ENCODE assay signal across 9 cellular contexts in genomic region chr19:12202250-12202649, GRCh38. TPM values are rescaled to one million over a fixed set of nuclear protein-coding genes. Genes with fewer than 3 reads are reported as not detected.
DNase-seq lines count a peak whose midpoint lies in the region; ATAC-seq, FAIRE-seq and TF ChIP-seq lines count a peak whose summit lies in the region.
"Had no signal": no experiment of that assay in that cellular context is flagged by ENCODE, and none has a peak within 500 bp of the region (broad histone marks: within the 10 kb centered on the region; RNA-seq: fewer than 3 reads in every experiment).

No MANE protein-coding gene starts in this region.

- no peak overlapping the region for H3K14ac ChIP-seq in H1 (ENCODE audit: insufficient read length)

- peaks cover 27 to 30% of the 10 kb centered on the region in 2 experiments for H3K9me3 ChIP-seq in H1 (ENCODE audit: insufficient read depth in 2 of 2, low read depth in 1 of 2, low read length in 1 of 2)

- TF ChIP-seq RAD21 in H1 (IDR thresholded peaks at IDR 0.05 in 1 of 2, conservative IDR thresholded peaks at IDR 0.05 in 1 of 2; ENCODE audit: low read depth in 2 of 2, low read length in 2 of 2): peak; percentile 77 to 83

- H3K4me3 ChIP-seq in GM23338 (no peak overlapping the region), H1 (ENCODE audit: extremely low read depth in 1 of 4, insufficient read depth in 2 of 4, low read depth in 3 of 4, low read length in 4 of 4) (no peak overlapping the region)

- H3K4me1 Mint-ChIP-seq in GM23338: no peaks in the 10 kb centered on the region
- H3K4me1 Mint-ChIP-seq: brain had no signal

- peaks cover 95% of the 10 kb centered on the region for H3K9me3 Mint-ChIP-seq in GM23338

- POLR2A ChIA-PET in H1 (lab: Charles Lee; ENCODE audit: partially characterized antibody): no interaction called here

- no peak overlapping the region for H4K8ac ChIP-seq in H1 (ENCODE audit: extremely low read depth, insufficient read depth, low read length)

- H3K79me2 ChIP-seq in GM23338 (replicated peaks; ENCODE audit: insufficient read depth) (peaks cover 32% of the 10 kb centered on the region), H1 (ENCODE audit: control insufficient read depth in 1 of 2, insufficient read depth in 2 of 2, low read length in 2 of 2) (no peaks in the 10 kb centered on the region)

- 55% methylated on average over 4 of the region's 4 CpGs; no CpG with 5 or more reads in 1 of the 2 experiments for WGBS in H1 (ENCODE audit: extremely low coverage in 1 of 2, insufficient coverage in 1 of 2, insufficient read length in 1 of 2, insufficient replicate concordance in 2 of 2, low coverage in 1 of 2, low lambda C conversion rate in 2 of 2, missing lambda C conversion rate in 1 of 2), 2 experiments

- H2BK12ac ChIP-seq in H1 (ENCODE audit: low read depth, low read length): no peak overlapping the region

- FAIRE-seq in H1 (lab: Jason Lieb, UNC): peak; percentile 80

- TF ChIP-seq CTCF in GM23338 (conservative IDR thresholded peaks at IDR 0.05; ENCODE audit: low read depth in 2 of 2): peak; percentile 66 to 90
- peak; percentile 63 to 72 (median 72) for TF ChIP-seq CTCF in H1 (IDR thresholded peaks at IDR 0.05; ENCODE audit: control extremely low read depth in 1 of 3, insufficient read depth in 1 of 3, low read depth in 1 of 3, low read length in 3 of 3)

- H2AFZ ChIP-seq in GM23338: no peak overlapping the region
- H2AFZ ChIP-seq in H1 (ENCODE audit: low read length): no peak overlapping the region

- H3K4me1 ChIP-seq in GM23338 (ENCODE audit: insufficient read depth): no peaks in the 10 kb centered on the region
- no peaks in the 10 kb centered on the region for H3K4me1 ChIP-seq in H1 (replicated peaks in 1 of 4; ENCODE audit: control insufficient read depth in 3 of 4, insufficient read depth in 4 of 4, low read length in 3 of 4)

- H3K27ac ChIP-seq in GM23338 (ENCODE audit: low read depth) (no peak overlapping the region), H1 (ENCODE audit: low read depth, low read length) (no peak overlapping the region)

- no peaks in the 10 kb centered on the region for H3K27me3 ChIP-seq in GM23338 (ENCODE audit: insufficient read depth)
- no peaks in the 10 kb centered on the region for H3K27me3 ChIP-seq in H1 (replicated peaks in 1 of 4; ENCODE audit: control insufficient read depth in 3 of 4, extremely low read depth in 1 of 4, insufficient read depth in 3 of 4, low read length in 3 of 4)

- H3K9ac ChIP-seq in H1 (replicated peaks in 1 of 4; ENCODE audit: extremely low read depth in 1 of 4, low read depth in 3 of 4, low read length in 3 of 4): no peak overlapping the region

- H4K91ac ChIP-seq in H1 (replicated peaks; ENCODE audit: insufficient read length, low read length): no peak overlapping the region

- peak; percentile 81 for DNase-seq in GM23338 (ENCODE audit: low spot score)
- DNase-seq in activated CD4-positive, CD25-positive, alpha-beta regulatory T cell treated with anti-CD3 and anti-CD28 coated beads, Interleukin-2, amount 50 U/mL, for 16 hours (ENCODE audit: low read depth, low spot score): peak; percentile 5
- peak; percentile 27 to 51 for DNase-seq in H1 (ENCODE audit: low read depth in 1 of 2, low spot score in 2 of 2)
- peak; percentile 61 for DNase-seq in stimulated activated CD4-positive, alpha-beta T cell treated with anti-CD3 and anti-CD28 coated beads, Interleukin-4, amount 100 ng/mL, for 24 hours
- no peak for DNase-seq in NCI-H2196 treated with DMSO at 0.1 percent for 48 hours (lab: John Stamatoyannopoulos, UW; ENCODE audit: unreplicated experiment)
- no peak for DNase-seq in glomerular visceral epithelial cell (ENCODE audit: extremely low spot score)

- peaks cover 4% of the 10 kb centered on the region for H3K27me3 Mint-ChIP-seq in GM23338 (ENCODE audit: insufficient read depth, low read depth, poor library complexity)
- H3K27me3 Mint-ChIP-seq: brain had no signal

- no peak overlapping the region for H3K18ac ChIP-seq in H1 (ENCODE audit: extremely low read depth, low read length)

- no peak overlapping the region for H3K56ac ChIP-seq in H1 (replicated peaks; ENCODE audit: insufficient read length, low read depth, low read length)

- CTCF ChIA-PET in H1 (lab: Charles Lee; ENCODE audit: partially characterized antibody): interaction anchor here (0.6 to 1.1 kb wide), 5 partner anchors 9 to 241 kb away, joined by 3 read pairs; partner anchors contain the start of gene ZNF563

- no peak for TF ChIP-seq EP300 in H1 (IDR thresholded peaks at IDR 0.05; ENCODE audit: borderline replicate concordance in 1 of 2, low read depth in 2 of 2, low read length in 2 of 2)

- H3K36me3 Mint-ChIP-seq in GM23338 (ENCODE audit: low read depth): peaks cover 59% of the 10 kb centered on the region

- H2BK15ac ChIP-seq in H1 (ENCODE audit: low read length): no peak overlapping the region

- no peak overlapping the region for H3K27ac Mint-ChIP-seq in GM23338
- H3K27ac Mint-ChIP-seq: brain had no signal

- no peaks in the 10 kb centered on the region for H3F3A ChIP-seq in GM23338 (replicated peaks; ENCODE audit: low read depth)

- H3K4me3 Mint-ChIP-seq in GM23338: no peak overlapping the region
- H3K4me3 Mint-ChIP-seq: brain had no signal

- no peak for TF ChIP-seq POLR2A in H1 (IDR thresholded peaks at IDR 0.05; ENCODE audit: control extremely low read depth in 1 of 2, low read depth in 2 of 2, low read length in 2 of 2)

- H2AK5ac ChIP-seq in H1 (ENCODE audit: low read depth, low read length): no peak overlapping the region

- H3K4ac ChIP-seq in H1 (replicated peaks; ENCODE audit: insufficient read length, low read depth, low read length): no peak overlapping the region

- no peak overlapping the region for H2BK20ac ChIP-seq in H1 (ENCODE audit: low read length)

- H4K5ac ChIP-seq in H1 (ENCODE audit: insufficient read length, low read depth, low read length): no peak overlapping the region

- H3K4me2 ChIP-seq in GM23338: no peak overlapping the region
- H3K4me2 ChIP-seq in H1 (ENCODE audit: insufficient read depth in 1 of 2, low read depth in 2 of 2, low read length in 2 of 2): no peak overlapping the region

- no peaks in the 10 kb centered on the region for H3K23me2 ChIP-seq in H1 (ENCODE audit: low read depth, low read length)

- H3K79me1 ChIP-seq in H1 (ENCODE audit: low read depth, low read length): no peaks in the 10 kb centered on the region

- no peak overlapping the region for H3K23ac ChIP-seq in H1 (ENCODE audit: insufficient read length)

- H4K20me1 ChIP-seq in GM23338 (replicated peaks; ENCODE audit: insufficient read depth) (peaks cover 7% of the 10 kb centered on the region; the same call in 1 of the 2 replicates), H1 (replicated peaks in 1 of 2; ENCODE audit: control insufficient read depth in 1 of 2, insufficient read depth in 2 of 2, low read length in 2 of 2) (no peaks in the 10 kb centered on the region)

- no peak overlapping the region; the same call in 1 of the 2 replicates for H2BK5ac ChIP-seq in H1 (ENCODE audit: low read depth, low read length)

- H3K9me2 ChIP-seq in GM23338 (ENCODE audit: insufficient read depth): no peaks in the 10 kb centered on the region

- no peak overlapping the region for H2BK120ac ChIP-seq in H1 (replicated peaks; ENCODE audit: low read depth, low read length)

- H3K36me3 ChIP-seq in GM23338 (ENCODE audit: insufficient read depth) (peaks cover 15% of the 10 kb centered on the region; the same call in 1 of the 2 replicates), H1 (ENCODE audit: control insufficient read depth in 2 of 4, insufficient read depth in 4 of 4, low read length in 3 of 4) (no peaks in the 10 kb centered on the region)

- ATAC-seq in GM23338 (peak; percentile 67), GM18517 (IDR thresholded peaks at IDR 0.05; ENCODE audit: unreplicated experiment) (no peak), GM21737 (IDR thresholded peaks at IDR 0.05; ENCODE audit: unreplicated experiment) (no peak)

TF ChIP-seq in GM23338, 12 proteins besides CTCF, POLR2A, EP300 and RAD21 (continues in another document):
- TF ChIP-seq NANOG (IDR thresholded peaks at IDR 0.05; ENCODE audit: borderline replicate concordance): no peak

TF ChIP-seq in H1, 55 proteins besides CTCF, POLR2A, EP300 and RAD21 (continues in another document):
- TF ChIP-seq BRCA1 (IDR thresholded peaks at IDR 0.05; ENCODE audit: low read depth, low read length) (no peak), RXRA (IDR thresholded peaks at IDR 0.05; ENCODE audit: insufficient read depth, low read depth, low read length) (no peak), SUZ12 (IDR thresholded peaks at IDR 0.05; ENCODE audit: low read length) (no peak), TBP (IDR thresholded peaks at IDR 0.05; ENCODE audit: low read depth, low read length) (no peak), FOSL1 (IDR thresholded peaks at IDR 0.05; ENCODE audit: insufficient read depth, low read depth, low read length) (no peak), RFX5 (IDR thresholded peaks at IDR 0.05; ENCODE audit: borderline replicate concordance, low read depth, low read length) (no peak), TEAD4 (IDR thresholded peaks at IDR 0.05; ENCODE audit: low read depth, low read length) (no peak), EZH2 (IDR thresholded peaks at IDR 0.05; ENCODE audit: low read depth, low read length, severe bottlenecking) (no peak)

RNA-seq across cellular contexts. Expression of gene ZNF136, which starts 39.4 kb away (rescaled TPM):
- 6.7 and 7.1 TPM in 2 replicates for total RNA-seq in GM23338 (2014; rRNA removed; shearing (Covaris generic))
- polyA plus RNA-seq in GM23338 (2016; fragmentation: Nextera tagmentation; extraction: Ambion mirVana) (3.9 and 5.6 TPM in 2 replicates), H1 (2011; rRNA removed) (0.85 and 1.6 TPM in 2 replicates)
- total RNA-seq in H1 (2021; fragmentation: NEBNext Ultra II Directional; extraction: Animal tissue kit (Norgen Biotek cat#: 25700)): 6.9 and 9.9 TPM in 2 replicates
- polyA plus RNA-seq in H1 (2011; cell fraction: cytosol; rRNA removed): 2.7 TPM
- polyA plus RNA-seq in H1 (2011; cell fraction: nucleus; rRNA removed): 1.1 TPM
- polyA plus RNA-seq in H1 (2012, experiment 1 of 2): 2.0 to 5.3 TPM (median 3.1 TPM) in 4 replicates
- polyA plus RNA-seq in H1 (2012, experiment 2 of 2): 0.29 TPM
- 3.6 TPM for polyA plus RNA-seq in H1 (2013, experiment 1 of 2)
- 4.1 TPM for polyA plus RNA-seq in H1 (2013, experiment 2 of 2)
- 3.3 and 6.2 TPM in 2 replicates for polyA minus RNA-seq in H1 (2011; rRNA and poly(A)+ RNA removed)
- polyA minus RNA-seq in H1 (2011; cell fraction: cytosol; rRNA and poly(A)+ RNA removed): 4.5 TPM
- 5.4 TPM for polyA minus RNA-seq in H1 (2011; cell fraction: nucleus; rRNA and poly(A)+ RNA removed)

RNA-seq across cellular contexts. Expression of gene ZNF625, which starts 45.7 kb away (rescaled TPM):
- 18.6 and 28.2 TPM in 2 replicates for total RNA-seq in GM23338 (2014; rRNA removed; shearing (Covaris generic))
- 7.4 and 12.9 TPM in 2 replicates for polyA plus RNA-seq in GM23338 (2016; fragmentation: Nextera tagmentation; extraction: Ambion mirVana)
- 23.3 and 26.8 TPM in 2 replicates for total RNA-seq in H1 (2021; fragmentation: NEBNext Ultra II Directional; extraction: Animal tissue kit (Norgen Biotek cat#: 25700))
- polyA plus RNA-seq in H1 (2011; rRNA removed): 2.3 and 2.5 TPM in 2 replicates
- polyA plus RNA-seq in H1 (2011; cell fraction: cytosol; rRNA removed): 4.6 TPM
- polyA plus RNA-seq in H1 (2011; cell fraction: nucleus; rRNA removed): 6.3 TPM
- polyA plus RNA-seq in H1 (2012, experiment 1 of 2): 6.2 to 9.2 TPM (median 7.3 TPM) in 4 replicates
- polyA plus RNA-seq in H1 (2012, experiment 2 of 2): 1.3 TPM
- polyA plus RNA-seq in H1 (2013, experiment 1 of 2): 14.4 TPM
- polyA plus RNA-seq in H1 (2013, experiment 2 of 2): 12.0 TPM
- 36.2 and 45.3 TPM in 2 replicates for polyA minus RNA-seq in H1 (2011; rRNA and poly(A)+ RNA removed)
- polyA minus RNA-seq in H1 (2011; cell fraction: cytosol; rRNA and poly(A)+ RNA removed): 23.6 TPM
- polyA minus RNA-seq in H1 (2011; cell fraction: nucleus; rRNA and poly(A)+ RNA removed): 51.8 TPM

Comparison
In these comparisons a context has a peak if more than half of its experiments do, and no peak if none do; other contexts are left out.
1. DNase-seq: peak in GM23338 (single experiment), activated CD4-positive, CD25-positive, alpha-beta regulatory T cell treated with anti-CD3 and anti-CD28 coated beads, Interleukin-2, amount 50 U/mL, for 16 hours (single experiment), H1 (2 of 2) and stimulated activated CD4-positive, alpha-beta T cell treated with anti-CD3 and anti-CD28 coated beads, Interleukin-4, amount 100 ng/mL, for 24 hours (single experiment); none in NCI-H2196 treated with DMSO at 0.1 percent for 48 hours (single experiment) and glomerular visceral epithelial cell (single experiment).